Comparison of ENCODE assay signal across 8 cellular contexts in genomic region chr14:56117765-56118610, GRCh38. TPM values are rescaled to one million over a fixed set of nuclear protein-coding genes. Genes with fewer than 3 reads are reported as not detected.
DNase-seq lines count a peak whose midpoint lies in the region; ATAC-seq and TF ChIP-seq lines count a peak whose summit lies in the region.

Gene PELI2 (plus strand): TSS chr14:56118411. CDS start chr14:56118661, 250 bp downstream.

- H3K4me2 ChIP-seq in MM.1S (ENCODE audit: low read depth, low read length) (peak within 1 kb of the TSS; percentile 66), SK-N-SH (peak within 1 kb of the TSS; percentile 77; the same call in 1 of the 2 replicates)

- H3K9ac ChIP-seq in MM.1S (ENCODE audit: low read length) (no peak within 1 kb of the TSS), SK-N-SH (no peak within 1 kb of the TSS)

- no peaks in the 10 kb centered on the region for H3K4me1 ChIP-seq in MM.1S (ENCODE audit: low read length)
- peaks cover 3 to 4% of the 10 kb centered on the region in 2 experiments; a peak in 2 of 4 replicates for H3K4me1 ChIP-seq in SK-N-SH (ENCODE audit: control insufficient read depth in 1 of 2, insufficient read depth in 2 of 2, low read depth in 1 of 2, low read length in 1 of 2)

- H3K9me3 ChIP-seq in MM.1S (replicated peaks; ENCODE audit: insufficient read depth, low read length) (no peaks in the 10 kb centered on the region), SK-N-SH (no peaks in the 10 kb centered on the region)

- CTCF ChIA-PET in SK-N-SH (lab: Yijun Ruan, JAX), result no interaction called here

- peaks cover 60% of the 10 kb centered on the region for H3K4me1 Mint-ChIP-seq in activated naive CD4-positive, alpha-beta T cell treated with anti-CD3 and anti-CD28 coated beads, Interleukin-2, amount 50 U/mL, for 24 hours

- no peak within 1 kb of the TSS for H3K27ac ChIP-seq in MM.1S (ENCODE audit: low read length)
- no peak within 1 kb of the TSS for H3K27ac ChIP-seq in SK-N-SH (ENCODE audit: low read depth in 2 of 2, low read length in 1 of 2)

- TF ChIP-seq RAD21 in SK-N-SH (IDR thresholded peaks at IDR 0.05; ENCODE audit: low read length), result no peak

- H3K27me3 Mint-ChIP-seq in activated naive CD4-positive, alpha-beta T cell treated with anti-CD3 and anti-CD28 coated beads, Interleukin-2, amount 50 U/mL, for 24 hours, result peaks cover 4% of the 10 kb centered on the region

- H3K36me3 Mint-ChIP-seq in activated naive CD4-positive, alpha-beta T cell treated with anti-CD3 and anti-CD28 coated beads, Interleukin-2, amount 50 U/mL, for 24 hours, result no peaks in the 10 kb centered on the region

- peak; percentile 87 for ATAC-seq in omental fat pad (ENCODE audit: low FRiP score)

- no peak for TF ChIP-seq CTCF in MM.1S (IDR thresholded peaks at IDR 0.05; ENCODE audit: low read length)
- no peak for TF ChIP-seq CTCF in SK-N-SH (IDR thresholded peaks at IDR 0.05)
- no peak for TF ChIP-seq CTCF in omental fat pad (IDR thresholded peaks at IDR 0.05)

- H3K36me3 ChIP-seq in MM.1S (replicated peaks; ENCODE audit: insufficient read depth, low read length), result no peaks in the 10 kb centered on the region
- no peaks in the 10 kb centered on the region for H3K36me3 ChIP-seq in SK-N-SH (replicated peaks in 1 of 2; ENCODE audit: control insufficient read depth in 1 of 2, insufficient read depth in 2 of 2, low read length in 1 of 2)

- peak within 1 kb of the TSS; percentile 82 for H2AFZ ChIP-seq in MM.1S (ENCODE audit: low read length)
- H2AFZ ChIP-seq in SK-N-SH (ENCODE audit: low read depth), result peak within 1 kb of the TSS; percentile 84

- H3K4me3 ChIP-seq in MM.1S (ENCODE audit: low read length) (peak within 1 kb of the TSS; percentile 64), SK-N-SH (ENCODE audit: low read depth in 2 of 2, low read length in 1 of 2) (peak within 1 kb of the TSS; percentile 40 to 54)

- peak within 1 kb of the TSS; percentile 93 for H3K4me3 Mint-ChIP-seq in activated naive CD4-positive, alpha-beta T cell treated with anti-CD3 and anti-CD28 coated beads, Interleukin-2, amount 50 U/mL, for 24 hours

- POLR2A ChIA-PET in SK-N-SH (lab: Yijun Ruan, JAX), result no interaction called here

- H3K79me2 ChIP-seq in MM.1S (ENCODE audit: low read length), result no peaks in the 10 kb centered on the region
- no peaks in the 10 kb centered on the region for H3K79me2 ChIP-seq in SK-N-SH (ENCODE audit: insufficient read depth)

- WGBS in SK-N-SH (ENCODE audit: low lambda C conversion rate), result 3% methylated on average over 52 of the region's 96 CpGs

- no peaks in the 10 kb centered on the region for H3K27me3 ChIP-seq in MM.1S (replicated peaks; ENCODE audit: insufficient read depth, low read length)
- H3K27me3 ChIP-seq in SK-N-SH (ENCODE audit: insufficient read depth), result peaks cover 64% of the 10 kb centered on the region

- peak; percentile 44 for DNase-seq in DMS79 (lab: John Stamatoyannopoulos, UW)
- peak; percentile 56 for DNase-seq in H4 (ENCODE audit: low spot score)
- peak; percentile 48 for DNase-seq in MM.1S
- peak; percentile 76 for DNase-seq in SK-N-SH
- peak; percentile 71 for DNase-seq in glomerular visceral epithelial cell (ENCODE audit: extremely low spot score)
- peak; percentile 40 for DNase-seq in omental fat pad (ENCODE audit: low spot score)
- DNase-seq in superior temporal gyrus (ENCODE audit: extremely low spot score), result peak; percentile 68

- peak within 1 kb of the TSS; percentile 95 for H3K27ac Mint-ChIP-seq in activated naive CD4-positive, alpha-beta T cell treated with anti-CD3 and anti-CD28 coated beads, Interleukin-2, amount 50 U/mL, for 24 hours

- no peaks in the 10 kb centered on the region for H3K9me3 Mint-ChIP-seq in activated naive CD4-positive, alpha-beta T cell treated with anti-CD3 and anti-CD28 coated beads, Interleukin-2, amount 50 U/mL, for 24 hours

- no peaks in the 10 kb centered on the region for H4K20me1 ChIP-seq in MM.1S (ENCODE audit: insufficient read depth, low read length)
- no peaks in the 10 kb centered on the region for H4K20me1 ChIP-seq in SK-N-SH (ENCODE audit: insufficient read depth)

- no peaks in the 10 kb centered on the region for H3K9me2 ChIP-seq in MM.1S (replicated peaks; ENCODE audit: insufficient read depth, low read length)
- no peaks in the 10 kb centered on the region for H3K9me2 ChIP-seq in SK-N-SH

- no peak for TF ChIP-seq EP300 in SK-N-SH (IDR thresholded peaks at IDR 0.05; ENCODE audit: borderline replicate concordance in 1 of 2, low read depth in 1 of 2, low read length in 1 of 2)

- no peaks in the 10 kb centered on the region for H3F3A ChIP-seq in MM.1S (ENCODE audit: insufficient read depth, low read length)
- H3F3A ChIP-seq in SK-N-SH (replicated peaks; ENCODE audit: insufficient read depth), result no peaks in the 10 kb centered on the region

TF ChIP-seq in SK-N-SH, 30 proteins besides CTCF, POLR2A, EP300 and RAD21:
- TF ChIP-seq MEF2A (IDR thresholded peaks at IDR 0.05; ENCODE audit: borderline replicate concordance, low read depth) (no peak), REST (IDR thresholded peaks at IDR 0.05; ENCODE audit: low read depth, low read length) (no peak), EZH2phosphoT487 (IDR thresholded peaks at IDR 0.05; ENCODE audit: borderline replicate concordance, low read depth) (peak; percentile 46; the same call in 1 of the 2 replicates), CHD2 (IDR thresholded peaks at IDR 0.05; ENCODE audit: low read length, partially characterized antibody) (no peak), IRF3 (IDR thresholded peaks at IDR 0.05; ENCODE audit: low read depth, low read length) (no peak), USF1 (IDR thresholded peaks at IDR 0.05; ENCODE audit: borderline replicate concordance, low read depth) (no peak), FOSL2 (IDR thresholded peaks at IDR 0.05; ENCODE audit: borderline replicate concordance, low read depth) (no peak)

RNA-seq across cellular contexts. Expression of gene PELI2, which starts in this region (rescaled TPM):
- 4.8 and 5.1 TPM in 2 replicates for total RNA-seq in H4 (2014; rRNA removed; shearing (Covaris generic))
- polyA plus RNA-seq in SK-N-SH (2012; rRNA removed), result not detected in 2 replicates
- polyA plus RNA-seq in SK-N-SH (2012; cell fraction: cytosol; rRNA removed), result not detected in 2 replicates
- not detected in 2 replicates for polyA plus RNA-seq in SK-N-SH (2012; cell fraction: nucleus; rRNA removed)
- total RNA-seq in omental fat pad, result 10 to 100 TPM in 2 of 4 donors, 1 to 10 TPM in 2; 8.2 to 27.0 (median 10.1) TPM

Comparison
In these comparisons a context has a peak if more than half of its experiments do, and no peak if none do; other contexts are left out.
1. Peak in DNase-seq, H3K4me3 ChIP-seq and H3K4me2 ChIP-seq in SK-N-SH; RNA of the gene not detected or under 1 TPM.